Comparison of ENCODE assay signal across 3 cellular contexts in genomic region chr10:103125323-103126267, GRCh38.
A peak's percentile ranks its signal among the peaks of the same experiment; 100 is the strongest.
TF ChIP-seq lines count a peak whose summit lies in the region.

No MANE protein-coding gene starts in this region.

TF ChIP-seq in HepG2, 621 proteins besides CTCF, POLR2A, EP300 and RAD21:
- TF ChIP-seq ZSCAN5A (CRISPR knock-in tag; IDR thresholded peaks at IDR 0.05; ENCODE audit: borderline replicate concordance) = no peak
- TF ChIP-seq SNAPC5 (CRISPR knock-in tag; IDR thresholded peaks at IDR 0.05; ENCODE audit: borderline replicate concordance) = no peak
- no peak for TF ChIP-seq FOXM1 (CRISPR knock-in tag; IDR thresholded peaks at IDR 0.05)
- TF ChIP-seq PAWR (CRISPR knock-in tag; IDR thresholded peaks at IDR 0.05; ENCODE audit: borderline replicate concordance) = no peak
TF ChIP-seq in HepG2: peak in this region for 0.

TF ChIP-seq in K562, 482 proteins besides CTCF, POLR2A, EP300 and RAD21 (continues in another document):
- TF ChIP-seq TCF7L2 (IDR thresholded peaks at IDR 0.05; ENCODE audit: low read depth, low read length) (no peak), HMG20A (CRISPR knock-in tag; conservative IDR thresholded peaks at IDR 0.05) (0 out of 2 replicates have a peak, but pooled peaks have one; percentile 37), ZBTB1 (CRISPR knock-in tag; IDR thresholded peaks at IDR 0.05; ENCODE audit: borderline replicate concordance, low read depth) (no peak), EHMT2 (IDR thresholded peaks at IDR 0.05) (no peak), TCF3 (CRISPR knock-in tag; IDR thresholded peaks at IDR 0.05) (0 out of 2 replicates have a peak, but pooled peaks have one; percentile 15), JUN (IDR thresholded peaks at IDR 0.05; ENCODE audit: borderline replicate concordance, low read depth, low read length) (0 out of 2 replicates have a peak, but pooled peaks have one; percentile 2), JUN (CRISPR knock-in tag; IDR thresholded peaks at IDR 0.05; ENCODE audit: borderline replicate concordance) (no peak), ZNF592 (IDR thresholded peaks at IDR 0.05) (no peak), NFIC (IDR thresholded peaks at IDR 0.05) (no peak), PTRF (tag; IDR thresholded peaks at IDR 0.05) (no peak), EZH2 (IDR thresholded peaks at IDR 0.05; ENCODE audit: borderline replicate concordance, low read depth, low read length) (no peak), NFATC3 (IDR thresholded peaks at IDR 0.05) (no peak), PREB (CRISPR knock-in tag; IDR thresholded peaks at IDR 0.05) (no peak), ZNF431 (CRISPR knock-in tag; IDR thresholded peaks at IDR 0.05) (no peak), IFI16 (CRISPR knock-in tag; IDR thresholded peaks at IDR 0.05) (no peak), STAT6 (CRISPR knock-in tag; IDR thresholded peaks at IDR 0.05) (no peak), EWSR1 (IDR thresholded peaks at IDR 0.05; ENCODE audit: borderline replicate concordance, low read depth, partially characterized antibody) (no peak), NR2C1 (IDR thresholded peaks at IDR 0.05) (no peak), NR2C1 (tag; IDR thresholded peaks at IDR 0.05) (no peak), SRSF3 (IDR thresholded peaks at IDR 0.05; ENCODE audit: insufficient read depth, low read length) (no peak), STAG1 (CRISPR knock-in tag; IDR thresholded peaks at IDR 0.05; ENCODE audit: borderline replicate concordance) (no peak), PKNOX1 (IDR thresholded peaks at IDR 0.05) (peak; percentile 36; the same call in 1 of the 2 replicates), ZNF274 (IDR thresholded peaks at IDR 0.05; ENCODE audit: borderline replicate concordance, low read depth, low read length) (no peak)

TF ChIP-seq in GM23338, 12 proteins besides CTCF, POLR2A, EP300 and RAD21:
- TF ChIP-seq ETS1 (IDR thresholded peaks at IDR 0.05) (no peak), ZNF462 (CRISPR knock-in tag; IDR thresholded peaks at IDR 0.05) (no peak)
